Comparison of ENCODE assay signal across 8 cellular contexts in the genomic region with DNA sequence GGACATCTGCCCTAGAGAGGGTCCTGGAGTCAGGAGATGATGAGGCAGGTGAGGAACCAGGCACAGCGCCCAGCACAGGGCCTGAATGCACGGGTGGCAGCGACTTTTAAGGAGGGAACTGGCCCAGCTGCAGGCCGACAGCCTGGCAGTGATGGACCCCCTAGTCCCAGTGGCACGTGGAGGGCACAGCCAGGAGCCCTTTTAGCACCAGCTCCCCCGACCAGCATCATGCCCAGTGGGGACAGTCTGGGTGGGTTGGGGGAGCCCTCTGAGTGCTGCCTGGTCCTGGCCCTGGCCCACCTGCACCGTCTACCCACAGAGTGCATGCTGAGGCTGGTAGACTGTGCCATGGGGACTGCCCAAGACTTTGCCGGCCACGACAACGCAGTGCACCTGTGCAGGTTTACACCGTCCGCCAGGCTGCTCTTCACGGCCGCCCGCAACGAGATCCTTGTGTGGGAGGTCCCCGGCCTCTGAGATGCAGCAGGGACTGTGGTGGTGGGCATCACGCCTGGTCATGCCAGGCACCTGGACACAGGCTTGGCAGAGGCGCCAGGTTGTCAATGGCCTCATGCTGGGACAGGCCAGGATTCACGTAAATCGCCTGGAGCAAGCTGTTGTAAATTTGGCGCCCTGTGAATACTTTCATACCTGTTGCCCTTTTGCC. TPM values are rescaled to one million over a fixed set of nuclear protein-coding genes. Genes with fewer than 3 reads are reported as not detected.
DNase-seq lines count a peak whose midpoint lies in the region; ATAC-seq and TF ChIP-seq lines count a peak whose summit lies in the region.

No MANE protein-coding gene starts in this region.

- H3K9me3 ChIP-seq in right atrium auricular region (no peaks in the 10 kb centered on the region), muscle layer of colon (ENCODE audit: low read length) (no peaks in the 10 kb centered on the region), upper lobe of right lung (no peaks in the 10 kb centered on the region)

- no peak overlapping the region for H3K9ac ChIP-seq in muscle layer of colon (ENCODE audit: low read length)

- peaks cover 7% of the 10 kb centered on the region for H3K36me3 Mint-ChIP-seq in activated naive CD8-positive, alpha-beta T cell treated with anti-CD3 and anti-CD28 coated beads, Interleukin-2, amount 50 U/mL, for 24 hours (ENCODE audit: low read depth)

- H3K27me3 Mint-ChIP-seq in activated naive CD8-positive, alpha-beta T cell treated with anti-CD3 and anti-CD28 coated beads, Interleukin-2, amount 50 U/mL, for 24 hours: no peaks in the 10 kb centered on the region

- ATAC-seq in Right ventricle myocardium inferior (no peak), upper lobe of right lung (no peak), HG03342 (IDR thresholded peaks at IDR 0.05; ENCODE audit: unreplicated experiment) (no peak), GM21576 (IDR thresholded peaks at IDR 0.05; ENCODE audit: unreplicated experiment) (no peak)
- no peak for ATAC-seq in activated naive CD8-positive, alpha-beta T cell treated with anti-CD3 and anti-CD28 coated beads, Interleukin-2, amount 50 U/mL, for 24 hours

- H3K27ac ChIP-seq in right atrium auricular region (peak overlapping the region; percentile 90 to 92), muscle layer of colon (ENCODE audit: low read depth, low read length) (peak overlapping the region; percentile 39), upper lobe of right lung (peak overlapping the region; percentile 87)

- peaks cover 6% of the 10 kb centered on the region for H3K4me1 Mint-ChIP-seq in activated naive CD8-positive, alpha-beta T cell treated with anti-CD3 and anti-CD28 coated beads, Interleukin-2, amount 50 U/mL, for 24 hours

- H3K36me3 ChIP-seq in right atrium auricular region: peaks cover 30% of the 10 kb centered on the region
- peaks cover 23% of the 10 kb centered on the region for H3K36me3 ChIP-seq in muscle layer of colon (ENCODE audit: insufficient read depth, low read length)
- H3K36me3 ChIP-seq in upper lobe of right lung: peaks cover 26% of the 10 kb centered on the region

- peak overlapping the region; percentile 76 for H3K4me3 Mint-ChIP-seq in activated naive CD8-positive, alpha-beta T cell treated with anti-CD3 and anti-CD28 coated beads, Interleukin-2, amount 50 U/mL, for 24 hours

- H3K9me3 Mint-ChIP-seq in activated naive CD8-positive, alpha-beta T cell treated with anti-CD3 and anti-CD28 coated beads, Interleukin-2, amount 50 U/mL, for 24 hours: no peaks in the 10 kb centered on the region

- H3K27ac Mint-ChIP-seq in activated naive CD8-positive, alpha-beta T cell treated with anti-CD3 and anti-CD28 coated beads, Interleukin-2, amount 50 U/mL, for 24 hours: peak overlapping the region; percentile 86

- H3K4me3 ChIP-seq in right atrium auricular region: peak overlapping the region in 1 of 2 donors; percentile 100
- H3K4me3 ChIP-seq in muscle layer of colon (ENCODE audit: low read depth in 1 of 2, low read length in 2 of 2): no peak overlapping the region
- H3K4me3 ChIP-seq in upper lobe of right lung: peak overlapping the region; percentile 97

- peaks cover 0 to 23% of the 10 kb centered on the region in 2 donors for H3K4me1 ChIP-seq in right atrium auricular region
- peaks cover 17% of the 10 kb centered on the region for H3K4me1 ChIP-seq in muscle layer of colon (ENCODE audit: insufficient read depth, low read length)
- H3K4me1 ChIP-seq in upper lobe of right lung: peaks cover 12% of the 10 kb centered on the region

- intact Hi-C loops in Right ventricle myocardium inferior (cut with DNase I) (no loop called here), upper lobe of right lung (cut with DNase I) (no loop called here)

- TF ChIP-seq CTCF in right atrium auricular region (IDR thresholded peaks at IDR 0.05): no peak
- TF ChIP-seq CTCF in upper lobe of right lung (IDR thresholded peaks at IDR 0.05): no peak

- no peak for DNase-seq in right atrium auricular region (ENCODE audit: low spot score)
- DNase-seq in Right ventricle myocardium inferior (ENCODE audit: missing footprints): no peak
- no peak for DNase-seq in activated naive CD8-positive, alpha-beta T cell treated with anti-CD3 and anti-CD28 coated beads, Interleukin-2, amount 50 U/mL, for 24 hours
- DNase-seq in upper lobe of right lung: no peak
- no peak for DNase-seq in cerebellar nuclear complex (lab: John Stamatoyannopoulos, UW)

- H3K27me3 ChIP-seq in right atrium auricular region: no peaks in the 10 kb centered on the region
- H3K27me3 ChIP-seq in muscle layer of colon (ENCODE audit: control insufficient read depth in 1 of 2, insufficient read depth in 2 of 2, low read length in 2 of 2): no peaks in the 10 kb centered on the region
- H3K27me3 ChIP-seq in upper lobe of right lung: no peaks in the 10 kb centered on the region

RNA-seq across cellular contexts. Expression of a gene that starts 0.7 kb away (rescaled TPM):
- total RNA-seq in right atrium auricular region (10 to 100 TPM; 37.8 to 42.8 TPM), Right ventricle myocardium inferior (86.0 TPM), upper lobe of right lung (92.5 TPM)

RNA-seq across cellular contexts. Expression of a gene that starts 8.2 kb away (rescaled TPM):
- total RNA-seq in right atrium auricular region (1 to 10 TPM in 1 of 2 donors, under 1 TPM in 1; 0.67 to 1.3 TPM), Right ventricle myocardium inferior (2.1 TPM), upper lobe of right lung (2.0 TPM)

RNA-seq across cellular contexts. Expression of a gene that starts 13.0 kb away (rescaled TPM):
- total RNA-seq in right atrium auricular region: 100 to 1,000 TPM; 135 to 186 TPM
- 120 TPM for total RNA-seq in Right ventricle myocardium inferior
- total RNA-seq in upper lobe of right lung: 98.9 TPM

RNA-seq across cellular contexts. Expression of a gene that starts 16.9 kb away (rescaled TPM):
- 10 to 100 TPM; 76.4 to 82.1 TPM for total RNA-seq in right atrium auricular region
- 46.4 TPM for total RNA-seq in Right ventricle myocardium inferior
- total RNA-seq in upper lobe of right lung: 51.3 TPM

RNA-seq across cellular contexts. Expression of a gene that starts 18.1 kb away (rescaled TPM):
- total RNA-seq in right atrium auricular region (1 to 10 TPM; 3.0 to 5.7 TPM), Right ventricle myocardium inferior (7.7 TPM), upper lobe of right lung (23.2 TPM)

Comparison
In these comparisons a context has a peak if more than half of its experiments do, and no peak if none do; other contexts are left out.
1. H3K27ac ChIP-seq: peak in every context shown above with its lines; median percentile 91 in right atrium auricular region; 87 in upper lobe of right lung; 39 in muscle layer of colon.